ENCODE assay signal across 19 cellular contexts in the genomic region with DNA sequence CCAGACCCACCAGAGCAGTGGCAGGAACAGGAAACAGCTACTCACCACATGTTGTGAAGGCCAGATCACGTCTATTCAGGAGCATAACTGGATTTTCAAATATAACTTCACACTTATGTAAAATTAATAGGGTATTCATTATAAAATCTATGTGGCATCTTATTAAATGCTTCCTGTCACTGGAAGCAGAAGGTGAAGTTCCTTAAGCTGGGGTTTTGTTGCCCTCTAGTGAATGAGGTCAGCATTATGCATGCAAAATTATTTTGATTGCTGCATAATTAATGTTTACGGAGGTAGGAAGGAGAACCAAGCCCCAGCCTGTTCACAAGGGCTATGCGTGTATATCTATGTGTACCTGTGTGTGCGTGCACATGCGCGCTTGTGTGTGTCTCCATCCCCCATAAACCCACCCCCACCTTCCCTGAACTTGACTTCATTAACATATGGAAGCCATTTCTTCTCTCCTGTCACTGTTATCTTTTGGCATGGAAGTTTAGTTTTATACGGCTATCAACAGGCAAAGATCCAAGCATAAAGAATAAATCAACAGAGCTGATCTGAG.
DNase-seq lines count a peak whose midpoint lies in the region; ATAC-seq and TF ChIP-seq lines count a peak whose summit lies in the region.
"Had no signal": no experiment of that assay in that cellular context is flagged by ENCODE, and none has a peak within 500 bp of the region (broad histone marks: within the 10 kb centered on the region; RNA-seq: fewer than 3 reads in every experiment).

No MANE protein-coding gene starts in this region.

- peaks cover 96% of the 10 kb centered on the region for H3K27me3 Mint-ChIP-seq in endodermal cell (ENCODE audit: insufficient read depth)
- H3K27me3 Mint-ChIP-seq in activated CD4-positive, alpha-beta T cell treated with anti-CD3 and anti-CD28 coated beads, Interleukin-2, amount 10 ng/mL, durations not matched to agents 7 days and 5 days: no peaks in the 10 kb centered on the region

- H3K27ac Mint-ChIP-seq in endodermal cell: no peak overlapping the region
- no peak overlapping the region for H3K27ac Mint-ChIP-seq in activated CD4-positive, alpha-beta T cell treated with anti-CD3 and anti-CD28 coated beads, Interleukin-2, amount 10 ng/mL, durations not matched to agents 7 days and 5 days
- H3K27ac Mint-ChIP-seq: CD14-positive monocyte; dendritic cell treated with granulocyte-macrophage colony-stimulating factor and Interleukin-4, amounts not matched to agents 40 ng/mL and 50 ng/mL, for 4 days; natural killer cell had no signal

- H3K4me1 Mint-ChIP-seq in endodermal cell: no peaks in the 10 kb centered on the region
- H3K4me1 Mint-ChIP-seq in activated CD4-positive, alpha-beta T cell treated with anti-CD3 and anti-CD28 coated beads, Interleukin-2, amount 10 ng/mL, durations not matched to agents 7 days and 5 days: peaks cover 2% of the 10 kb centered on the region
- H3K4me1 Mint-ChIP-seq: CD14-positive monocyte, natural killer cell had no signal

- DNase-seq in ELR (ENCODE audit: low read depth) (peak; percentile 40), M059J (ENCODE audit: low read depth) (peak; percentile 18), endodermal cell (no peak), putamen (ENCODE audit: low spot score) (peak; percentile 54), SKM-1 (lab: John Stamatoyannopoulos, UW; ENCODE audit: unreplicated experiment) (no peak)
- no peak for DNase-seq in activated CD4-positive, alpha-beta T cell treated with anti-CD3 and anti-CD28 coated beads, Interleukin-2, amount 10 ng/mL, durations not matched to agents 7 days and 5 days
- DNase-seq: activated CD4-positive, alpha-beta T cell treated with anti-CD3 and anti-CD28 coated beads, Interleukin-2, amount 50 U/mL, for 4 hours; activated naive CD4-positive, alpha-beta T cell treated with anti-CD3 and anti-CD28 coated beads, Interleukin-2, amount 50 U/mL, for 16 hours; activated T-cell treated with anti-CD3 and anti-CD28 coated beads, Interleukin-2, amount 50 U/mL, for 1 hour; DMS79; islet precursor cell; natural killer cell; NCI-H526 treated with DMSO at 0.1 percent for 48 hours had no signal

- no peaks in the 10 kb centered on the region for H3K36me3 ChIP-seq in endodermal cell (ENCODE audit: control insufficient read depth, insufficient read depth, low read length)
- H3K36me3 ChIP-seq: HAP-1, prostate gland had no signal

- WGBS in endodermal cell (ENCODE audit: insufficient coverage in 1 of 2, insufficient read length in 1 of 2), 2 experiments: 94 to 100% methylated on average over 5 to 7 of the region's 7 CpGs

- no peak overlapping the region for H3K9ac ChIP-seq in endodermal cell (ENCODE audit: extremely low read depth, low read length, poor library complexity, severe bottlenecking)

- H3K4me3 Mint-ChIP-seq in endodermal cell: no peak overlapping the region
- H3K4me3 Mint-ChIP-seq in activated CD4-positive, alpha-beta T cell treated with anti-CD3 and anti-CD28 coated beads, Interleukin-2, amount 10 ng/mL, durations not matched to agents 7 days and 5 days: no peak overlapping the region
- H3K4me3 Mint-ChIP-seq: CD14-positive monocyte; dendritic cell treated with granulocyte-macrophage colony-stimulating factor and Interleukin-4, amounts not matched to agents 40 ng/mL and 50 ng/mL, for 4 days; natural killer cell had no signal

- H3K27me3 ChIP-seq in endodermal cell (ENCODE audit: control insufficient read depth, insufficient read depth, low read length, poor library complexity, severe bottlenecking): peaks cover 46% of the 10 kb centered on the region

- H3K9me3 Mint-ChIP-seq in endodermal cell: peaks cover 3% of the 10 kb centered on the region
- peaks cover 3% of the 10 kb centered on the region for H3K9me3 Mint-ChIP-seq in activated CD4-positive, alpha-beta T cell treated with anti-CD3 and anti-CD28 coated beads, Interleukin-2, amount 10 ng/mL, durations not matched to agents 7 days and 5 days
- H3K9me3 Mint-ChIP-seq: natural killer cell had no signal

- ATAC-seq in HG02571 (IDR thresholded peaks at IDR 0.05; ENCODE audit: unreplicated experiment): no peak
- ATAC-seq: natural killer cell had no signal

- no peak overlapping the region for H3K4me3 ChIP-seq in endodermal cell (ENCODE audit: low read length)
- H3K4me3 ChIP-seq: HAP-1, prostate gland had no signal

- H3K4me1 ChIP-seq in endodermal cell (ENCODE audit: control insufficient read depth, insufficient read depth, low read length): no peaks in the 10 kb centered on the region
- H3K4me1 ChIP-seq: HAP-1, prostate gland had no signal

- POLR2A ChIA-PET in activated CD4-positive, alpha-beta T cell treated with anti-CD3 and anti-CD28 coated beads, Interleukin-2, amount 10 ng/mL, durations not matched to agents 7 days and 5 days (lab: Charles Lee): no interaction called here

- TF ChIP-seq CTCF in endodermal cell (conservative IDR thresholded peaks at IDR 0.05): peak; percentile 24

- peaks cover 4% of the 10 kb centered on the region for H3K9me3 ChIP-seq in endodermal cell (ENCODE audit: control insufficient read depth, low read length)
- H3K9me3 ChIP-seq: HAP-1, prostate gland had no signal

- no peak overlapping the region for H3K27ac ChIP-seq in endodermal cell (ENCODE audit: low read depth, low read length)
- H3K27ac ChIP-seq: epithelial cell of prostate, prostate gland had no signal

- CTCF ChIA-PET in activated CD4-positive, alpha-beta T cell treated with anti-CD3 and anti-CD28 coated beads, Interleukin-2, amount 10 ng/mL, durations not matched to agents 7 days and 5 days (lab: Charles Lee): no interaction called here

- H3K36me3 Mint-ChIP-seq in endodermal cell (ENCODE audit: low read depth): no peaks in the 10 kb centered on the region
- H3K36me3 Mint-ChIP-seq in activated CD4-positive, alpha-beta T cell treated with anti-CD3 and anti-CD28 coated beads, Interleukin-2, amount 10 ng/mL, durations not matched to agents 7 days and 5 days (ENCODE audit: low read depth): no peaks in the 10 kb centered on the region
- H3K36me3 Mint-ChIP-seq: CD14-positive monocyte, natural killer cell had no signal

Comparison
In these comparisons a context has a peak if more than half of its experiments do, and no peak if none do; other contexts are left out.
1. DNase-seq: peak in ELR (single experiment), M059J (single experiment) and putamen (single experiment); none in endodermal cell (single experiment), activated CD4-positive, alpha-beta T cell treated with anti-CD3 and anti-CD28 coated beads, Interleukin-2, amount 10 ng/mL, durations not matched to agents 7 days and 5 days (single experiment) and SKM-1 (single experiment).